1 cellular context compared by ENCODE assay signal in the genomic region with DNA sequence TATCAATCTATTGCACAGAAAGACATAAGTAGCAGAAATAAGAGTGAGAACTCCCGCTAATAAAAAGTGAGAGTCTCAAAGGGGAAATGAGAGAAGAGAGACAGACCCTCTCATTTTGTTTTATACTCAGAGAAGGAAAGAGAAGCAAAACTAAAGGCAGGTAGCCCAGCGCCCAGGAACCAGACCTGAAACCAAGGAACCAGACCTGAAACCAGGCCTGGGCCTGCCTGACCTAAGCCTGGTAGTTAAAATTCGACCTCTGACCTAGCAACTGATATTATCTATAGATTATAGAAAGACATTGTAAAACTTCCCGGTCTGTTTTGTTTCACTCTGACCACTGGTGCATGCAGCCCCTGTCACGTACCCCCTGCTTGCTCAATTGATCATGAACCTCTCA.
TF ChIP-seq lines count a peak whose summit lies in the region.

No MANE protein-coding gene starts in this region.

TF ChIP-seq in GM12878, 131 proteins besides CTCF, POLR2A, EP300 and RAD21 (continued from another document):
- TF ChIP-seq, protein P1, sequence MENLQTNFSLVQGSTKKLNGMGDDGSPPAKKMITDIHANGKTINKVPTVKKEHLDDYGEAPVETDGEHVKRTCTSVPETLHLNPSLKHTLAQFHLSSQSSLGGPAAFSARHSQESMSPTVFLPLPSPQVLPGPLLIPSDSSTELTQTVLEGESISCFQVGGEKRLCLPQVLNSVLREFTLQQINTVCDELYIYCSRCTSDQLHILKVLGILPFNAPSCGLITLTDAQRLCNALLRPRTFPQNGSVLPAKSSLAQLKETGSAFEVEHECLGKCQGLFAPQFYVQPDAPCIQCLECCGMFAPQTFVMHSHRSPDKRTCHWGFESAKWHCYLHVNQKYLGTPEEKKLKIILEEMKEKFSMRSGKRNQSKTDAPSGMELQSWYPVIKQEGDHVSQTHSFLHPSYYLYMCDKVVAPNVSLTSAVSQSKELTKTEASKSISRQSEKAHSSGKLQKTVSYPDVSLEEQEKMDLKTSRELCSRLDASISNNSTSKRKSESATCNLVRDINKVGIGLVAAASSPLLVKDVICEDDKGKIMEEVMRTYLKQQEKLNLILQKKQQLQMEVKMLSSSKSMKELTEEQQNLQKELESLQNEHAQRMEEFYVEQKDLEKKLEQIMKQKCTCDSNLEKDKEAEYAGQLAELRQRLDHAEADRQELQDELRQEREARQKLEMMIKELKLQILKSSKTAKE (IDR thresholded peaks at IDR 0.05; ENCODE audit: low read depth, poor library complexity, severe bottlenecking) = peak; percentile 57
- TF ChIP-seq NR2F1 (conservative IDR thresholded peaks at IDR 0.05) (peak; percentile 89), IRF4 (IDR thresholded peaks at IDR 0.05; ENCODE audit: low read depth, low read length) (0 out of 2 replicates have a peak, but pooled peaks have one; percentile 30), IKZF2 (IDR thresholded peaks at IDR 0.05) (peak; percentile 25 to 50; a peak in 1 of 4 replicates), MTA2 (IDR thresholded peaks at IDR 0.05; ENCODE audit: low read depth) (0 out of 2 replicates have a peak, but pooled peaks have one; percentile 30), NR2C1 (IDR thresholded peaks at IDR 0.05) (peak; percentile 69), ZSCAN29 (IDR thresholded peaks at IDR 0.05) (no peak), SUZ12 (IDR thresholded peaks at IDR 0.05; ENCODE audit: unreplicated experiment) (no peak), TCF3 (IDR thresholded peaks at IDR 0.05; ENCODE audit: borderline replicate concordance, insufficient read depth, low read depth, low read length) (no peak), SPI1 (IDR thresholded peaks at IDR 0.05; ENCODE audit: borderline replicate concordance, insufficient read depth, low read depth, low read length) (peak; percentile 40; the same call in 1 of the 2 replicates), SP1 (IDR thresholded peaks at IDR 0.05; ENCODE audit: low read depth, low read length) (no peak), POLR2AphosphoS5 (IDR thresholded peaks at IDR 0.05; ENCODE audit: low read length) (no peak), NR2C2 (IDR thresholded peaks at IDR 0.05; ENCODE audit: borderline replicate concordance, control insufficient read depth, insufficient read length, low read depth) (no peak), RUNX3 (IDR thresholded peaks at IDR 0.05; ENCODE audit: low read length) (peak; percentile 37; the same call in 1 of the 2 replicates), POLR2AphosphoS2 (IDR thresholded peaks at IDR 0.05; ENCODE audit: low read depth, low read length) (no peak), EED (IDR thresholded peaks at IDR 0.05; ENCODE audit: low read depth) (peak; percentile 68), TCF7 (IDR thresholded peaks at IDR 0.05; ENCODE audit: borderline replicate concordance) (no peak), ETV6 (conservative IDR thresholded peaks at IDR 0.05 in 1 of 2, IDR thresholded peaks at IDR 0.05 in 1 of 2; ENCODE audit: borderline replicate concordance in 1 of 2, low read depth in 1 of 2) (0 out of 4 replicates have a peak, but pooled peaks of 1 of the 2 experiments have one; percentile 42)
- TF ChIP-seq, protein P2, sequence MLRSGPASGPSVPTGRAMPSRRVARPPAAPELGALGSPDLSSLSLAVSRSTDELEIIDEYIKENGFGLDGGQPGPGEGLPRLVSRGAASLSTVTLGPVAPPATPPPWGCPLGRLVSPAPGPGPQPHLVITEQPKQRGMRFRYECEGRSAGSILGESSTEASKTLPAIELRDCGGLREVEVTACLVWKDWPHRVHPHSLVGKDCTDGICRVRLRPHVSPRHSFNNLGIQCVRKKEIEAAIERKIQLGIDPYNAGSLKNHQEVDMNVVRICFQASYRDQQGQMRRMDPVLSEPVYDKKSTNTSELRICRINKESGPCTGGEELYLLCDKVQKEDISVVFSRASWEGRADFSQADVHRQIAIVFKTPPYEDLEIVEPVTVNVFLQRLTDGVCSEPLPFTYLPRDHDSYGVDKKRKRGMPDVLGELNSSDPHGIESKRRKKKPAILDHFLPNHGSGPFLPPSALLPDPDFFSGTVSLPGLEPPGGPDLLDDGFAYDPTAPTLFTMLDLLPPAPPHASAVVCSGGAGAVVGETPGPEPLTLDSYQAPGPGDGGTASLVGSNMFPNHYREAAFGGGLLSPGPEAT (IDR thresholded peaks at IDR 0.05; ENCODE audit: low read depth) = 0 out of 2 replicates have a peak, but pooled peaks have one; percentile 23
- TF ChIP-seq, protein P3, sequence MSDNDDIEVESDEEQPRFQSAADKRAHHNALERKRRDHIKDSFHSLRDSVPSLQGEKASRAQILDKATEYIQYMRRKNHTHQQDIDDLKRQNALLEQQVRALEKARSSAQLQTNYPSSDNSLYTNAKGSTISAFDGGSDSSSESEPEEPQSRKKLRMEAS (IDR thresholded peaks at IDR 0.05; ENCODE audit: low read depth, low read length) = no peak
